In genomic region chr19:46487178-46487801, GRCh38 we compare ENCODE assay signal across 12 cellular contexts. TPM values are rescaled to one million over a fixed set of nuclear protein-coding genes. Genes with fewer than 3 reads are reported as not detected.
DNase-seq lines count a peak whose midpoint lies in the region; ATAC-seq and TF ChIP-seq lines count a peak whose summit lies in the region.
"Had no signal": no experiment of that assay in that cellular context is flagged by ENCODE, and none has a peak within 500 bp of the region (broad histone marks: within the 10 kb centered on the region; RNA-seq: fewer than 3 reads in every experiment).

No MANE protein-coding gene starts in this region.

- peak overlapping the region; percentile 9 to 63 (median 48) for H3K4me3 ChIP-seq in breast epithelium
- peak overlapping the region in 3 of 4 donors; percentile 20 to 53 (median 22) for H3K4me3 ChIP-seq in esophagus squamous epithelium
- H3K4me3 ChIP-seq in vagina, result peak overlapping the region; percentile 36 to 39

- H3K36me3 Mint-ChIP-seq in MCF 10A (ENCODE audit: insufficient read depth, unreplicated experiment), result no peaks in the 10 kb centered on the region
- peaks cover 4% of the 10 kb centered on the region for H3K36me3 Mint-ChIP-seq in nephron (ENCODE audit: low read depth)
- no peaks in the 10 kb centered on the region for H3K36me3 Mint-ChIP-seq in CD4-positive, alpha-beta T cell (ENCODE audit: low read depth)

- H3K9me3 Mint-ChIP-seq in MCF 10A (ENCODE audit: unreplicated experiment) (no peaks in the 10 kb centered on the region), nephron (no peaks in the 10 kb centered on the region)
- no peaks in the 10 kb centered on the region for H3K9me3 Mint-ChIP-seq in CD4-positive, alpha-beta T cell

- H3K36me3 ChIP-seq in breast epithelium, result no peaks in the 10 kb centered on the region
- H3K36me3 ChIP-seq in esophagus squamous epithelium, result no peaks in the 10 kb centered on the region
- H3K36me3 ChIP-seq in vagina, result no peaks in the 10 kb centered on the region
- H3K36me3 ChIP-seq: transverse colon had no signal

- no TSS peak for BruUV-seq in MCF 10A (replicated peaks; lab: Mats Ljungman, UMichigan)

- H3K27me3 Mint-ChIP-seq in MCF 10A (ENCODE audit: insufficient read depth, unreplicated experiment) (peaks cover 14% of the 10 kb centered on the region), nephron (ENCODE audit: low read depth) (peaks cover 43% of the 10 kb centered on the region)
- peaks cover 95% of the 10 kb centered on the region for H3K27me3 Mint-ChIP-seq in CD4-positive, alpha-beta T cell

- H3K9me3 ChIP-seq in breast epithelium (no peaks in the 10 kb centered on the region), esophagus squamous epithelium (no peaks in the 10 kb centered on the region), vagina (no peaks in the 10 kb centered on the region)
- H3K9me3 ChIP-seq in CD4-positive, alpha-beta T cell (ENCODE audit: control insufficient read depth, low read length), result no peaks in the 10 kb centered on the region
- H3K9me3 ChIP-seq: transverse colon had no signal

- no peak for TF ChIP-seq POLR2A in breast epithelium (IDR thresholded peaks at IDR 0.05)
- no peak for TF ChIP-seq POLR2A in esophagus squamous epithelium (IDR thresholded peaks at IDR 0.05)
- TF ChIP-seq POLR2A in vagina (IDR thresholded peaks at IDR 0.05), result no peak

- intact Hi-C loops in breast epithelium (cut with DNase I; ENCODE audit: low total_unique reads), result loop anchor here (2.0 kb wide), 1 partner anchor 92 kb away; no protein-coding TSS in a partner anchor
- intact Hi-C loops in MCF 10A (cut with micrococcal nuclease), result loop anchor here (1.0 kb wide), 2 partner anchors 92 to 205 kb away; no protein-coding TSS in a partner anchor
- intact Hi-C loops in esophagus squamous epithelium (cut with DNase I), result loop anchor here (5.0 kb wide), 1 partner anchor 85 kb away; no protein-coding TSS in a partner anchor
- intact Hi-C loops in vagina (cut with DNase I), result loop anchor here (2.0 kb wide), 1 partner anchor 92 kb away; no protein-coding TSS in a partner anchor
- intact Hi-C loops in CD4-positive, alpha-beta T cell (cut with DNase I, micrococcal nuclease), result loop anchor here (1.0 to 5.0 kb wide), 4 partner anchors 85 to 460 kb away; no protein-coding TSS in a partner anchor

- WGBS in esophagus squamous epithelium, 2 donors, result 13 to 14% methylated on average over 4 to 6 of the region's 19 CpGs

- TF ChIP-seq CTCF in breast epithelium (IDR thresholded peaks at IDR 0.05) (no peak), MCF 10A (IDR thresholded peaks at IDR 0.05; ENCODE audit: unreplicated experiment) (no peak), esophagus squamous epithelium (IDR thresholded peaks at IDR 0.05) (no peak), nephron (IDR thresholded peaks at IDR 0.05; ENCODE audit: unreplicated experiment in 3 of 3) (no peak), vagina (IDR thresholded peaks at IDR 0.05) (no peak)
- TF ChIP-seq CTCF in CD4-positive, alpha-beta T cell (IDR thresholded peaks at IDR 0.05), result no peak

- H3K27ac ChIP-seq in breast epithelium, result peak overlapping the region; percentile 17 to 22
- no peak overlapping the region for H3K27ac ChIP-seq in esophagus squamous epithelium
- H3K27ac ChIP-seq in vagina, result peak overlapping the region; percentile 29
- no peak overlapping the region for H3K27ac ChIP-seq in CD4-positive, alpha-beta T cell (ENCODE audit: low read depth, low read length)
- H3K27ac ChIP-seq: transverse colon had no signal

- H3K27me3 ChIP-seq in breast epithelium, result peaks cover 0 to 3% of the 10 kb centered on the region in 2 donors
- peaks cover 5 to 96% (median 12%) of the 10 kb centered on the region in 4 donors for H3K27me3 ChIP-seq in esophagus squamous epithelium
- H3K27me3 ChIP-seq in vagina, result no peaks in the 10 kb centered on the region
- peaks cover 54% of the 10 kb centered on the region for H3K27me3 ChIP-seq in CD4-positive, alpha-beta T cell (ENCODE audit: control insufficient read depth, insufficient read depth, low read length)

- no peak overlapping the region for H3K27ac Mint-ChIP-seq in MCF 10A (ENCODE audit: low read depth, unreplicated experiment)
- H3K27ac Mint-ChIP-seq in nephron, result peak overlapping the region in 2 of 3 experiments; percentile 79 to 80
- H3K27ac Mint-ChIP-seq in CD4-positive, alpha-beta T cell, result no peak overlapping the region

- DNase-seq in breast epithelium (ENCODE audit: low spot score in 2 of 2) (no peak), MCF 10A (ENCODE audit: unreplicated experiment) (no peak), esophagus squamous epithelium (lab: John Stamatoyannopoulos, UW) (no peak), vagina (ENCODE audit: extremely low spot score in 2 of 2) (no peak), SIG-M5 (lab: John Stamatoyannopoulos, UW) (no peak)
- DNase-seq in effector CD4-positive, alpha-beta T cell, result no peak
- no peak for DNase-seq in CD4-positive, alpha-beta T cell
- DNase-seq: NCI-H1417 treated with DMSO at 0.1 percent for 48 hours had no signal

- ATAC-seq in CD4-positive, alpha-beta T cell (ENCODE audit: poor library complexity), result no peak

- peaks cover 4% of the 10 kb centered on the region for H3K4me1 Mint-ChIP-seq in MCF 10A (ENCODE audit: insufficient read depth, unreplicated experiment)
- peaks cover 54% of the 10 kb centered on the region for H3K4me1 Mint-ChIP-seq in nephron
- peaks cover 34% of the 10 kb centered on the region for H3K4me1 Mint-ChIP-seq in CD4-positive, alpha-beta T cell (ENCODE audit: low read depth)

- H3K4me3 Mint-ChIP-seq in MCF 10A (ENCODE audit: unreplicated experiment) (no peak overlapping the region), nephron (peak overlapping the region; percentile 74 to 82 (median 76))
- no peak overlapping the region for H3K4me3 Mint-ChIP-seq in CD4-positive, alpha-beta T cell

- POLR2A ChIA-PET in MCF 10A (lab: Yijun Ruan, JAX), result interaction anchor here (0.8 to 1.3 kb wide), 2 partner anchors 14 to 91 kb away, joined by 3 to 7 read pairs; no protein-coding TSS in a partner anchor
- POLR2A ChIA-PET in CD4-positive, alpha-beta T cell (lab: Charles Lee), result no interaction called here

- CTCF ChIA-PET in MCF 10A (lab: Yijun Ruan, JAX), result interaction anchor here (0.5 to 3.0 kb wide), 33 partner anchors 12 to 631 kb away, joined by 3 to 47 read pairs (median 4); partner anchors contain the start of gene GNG8
- CTCF ChIA-PET in CD4-positive, alpha-beta T cell (lab: Charles Lee), result interaction anchor here (1.3 to 1.6 kb wide), 4 partner anchors 85 to 459 kb away, joined by 4 to 9 read pairs (median 8); no protein-coding TSS in a partner anchor

- H3K4me1 ChIP-seq in breast epithelium (peaks cover under 1 to 7% of the 10 kb centered on the region in 2 donors), esophagus squamous epithelium (peaks cover 14 to 35% (median 19%) of the 10 kb centered on the region in 3 donors), vagina (peaks cover 34% of the 10 kb centered on the region)

RNA-seq across cellular contexts. Expression of gene PNMA8B, which starts 8.4 kb away (rescaled TPM):
- total RNA-seq in breast epithelium (1 to 10 TPM; 1.6 to 4.2 (median 2.2) TPM), MCF 10A (2022) (not detected in 2 replicates), esophagus squamous epithelium (1 to 10 TPM in 1 of 4 donors, under 1 TPM in 3; 0.13 to 1.1 (median 0.79) TPM), vagina (2.7 TPM)
- total RNA-seq in CD4-positive, alpha-beta T cell, result under 1 TPM; 0.14 to 0.19 TPM

RNA-seq across cellular contexts. Expression of gene PNMA8A, which starts 15.9 kb away (rescaled TPM):
- total RNA-seq in breast epithelium (1 to 10 TPM in 2 of 3 donors, under 1 TPM in 1; 0.80 to 8.8 (median 2.3) TPM), MCF 10A (2022) (6.0 and 7.6 TPM in 2 replicates), esophagus squamous epithelium (under 1 TPM in 1 of 4 donors, not detected in 3; 0.38 TPM), vagina (1.5 TPM)
- total RNA-seq in CD4-positive, alpha-beta T cell, result not detected

RNA-seq across cellular contexts. Expression of gene PNMA8C, which starts 58.6 kb away (rescaled TPM):
- total RNA-seq in breast epithelium, result under 1 TPM in 2 of 3 donors, not detected in 1; 0.59 to 0.98 TPM
- not detected in 2 replicates for total RNA-seq in MCF 10A (2022)
- total RNA-seq in esophagus squamous epithelium, result not detected
- 0.25 TPM for total RNA-seq in vagina
- not detected for total RNA-seq in CD4-positive, alpha-beta T cell
- total RNA-seq: activated CD8-positive, alpha-beta memory T cell treated with anti-CD3 and anti-CD28 coated beads for 36 hours; bronchial epithelial cell; transverse colon had no signal

Comparison
In these comparisons a context has a peak if more than half of its experiments do, and no peak if none do; other contexts are left out.
1. H3K27ac ChIP-seq: peak in breast epithelium (2 of 2) and vagina (single experiment); none in esophagus squamous epithelium (0 of 4) and CD4-positive, alpha-beta T cell (single experiment).
2. H3K27ac Mint-ChIP-seq: peak in nephron (2 of 3); none in MCF 10A (single experiment) and CD4-positive, alpha-beta T cell (single experiment).
3. H3K4me3 Mint-ChIP-seq: peak in nephron (3 of 3); none in MCF 10A (single experiment) and CD4-positive, alpha-beta T cell (single experiment).
4. Peak in every context shown above with its lines, with median percentiles within 50 percentile points of each other: H3K4me3 ChIP-seq.